10 cellular contexts compared by ENCODE assay signal in the genomic region with DNA sequence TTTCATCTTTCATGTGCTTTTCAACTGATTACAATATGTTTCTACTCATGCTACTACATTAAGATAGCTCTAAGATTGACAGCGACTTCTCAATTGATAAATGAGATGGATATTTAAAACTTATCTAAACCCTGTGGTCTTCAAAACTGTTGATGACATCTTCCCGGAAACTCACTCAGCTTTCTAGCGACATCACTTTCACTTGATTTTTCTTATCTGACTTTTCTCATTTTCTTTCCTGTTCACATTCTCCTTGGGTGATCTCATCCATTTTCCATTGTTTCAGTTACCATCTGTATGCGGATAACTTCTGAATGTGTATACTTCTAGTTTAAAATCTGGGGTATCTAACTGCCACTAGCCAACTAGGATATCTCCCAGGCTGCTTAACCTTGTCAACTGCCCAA. TPM values are rescaled to one million over a fixed set of nuclear protein-coding genes. Genes with fewer than 3 reads are reported as not detected.
DNase-seq lines count a peak whose midpoint lies in the region; ATAC-seq and TF ChIP-seq lines count a peak whose summit lies in the region.
"Had no signal": no experiment of that assay in that cellular context is flagged by ENCODE, and none has a peak within 500 bp of the region (broad histone marks: within the 10 kb centered on the region; RNA-seq: fewer than 3 reads in every experiment).

No MANE protein-coding gene starts in this region.

- H3K27me3 ChIP-seq in CD4-positive, CD25-positive, alpha-beta regulatory T cell (ENCODE audit: control insufficient read depth, insufficient read depth, low read length): no peaks in the 10 kb centered on the region
- H3K27me3 ChIP-seq in MM.1S (replicated peaks; ENCODE audit: insufficient read depth, low read length) (no peaks in the 10 kb centered on the region), mesenchymal stem cell (ENCODE audit: control insufficient read depth in 1 of 2, insufficient read depth in 1 of 2, low read length in 2 of 2) (no peaks in the 10 kb centered on the region)

- 54% methylated on average over 4 of the region's 4 CpGs for WGBS in mesenchymal stem cell

- H3K27ac Mint-ChIP-seq in CD4-positive, CD25-positive, alpha-beta regulatory T cell: peak overlapping the region; percentile 1 to 85 (median 5)
- H3K27ac Mint-ChIP-seq: stimulated activated memory B cell treated with anti-CD40 and anti-IgM and Interleukin-4, amounts not matched to agents 10 μg/mL and 1 μg/mL and 100 μg/mL, for 72 hours had no signal

- no peak overlapping the region for H3K23ac ChIP-seq in mesenchymal stem cell (ENCODE audit: low read length in 2 of 2)

- peak overlapping the region; percentile 58 for H3K4me3 ChIP-seq in CD4-positive, CD25-positive, alpha-beta regulatory T cell (ENCODE audit: low read depth, low read length)
- H3K4me3 ChIP-seq in MM.1S (ENCODE audit: low read length) (no peak overlapping the region), mesenchymal stem cell (ENCODE audit: insufficient read depth in 1 of 2, low read depth in 1 of 2, low read length in 2 of 2) (peak overlapping the region in 1 of 2 experiments; percentile 44)

- peaks cover 86% of the 10 kb centered on the region for H3K79me2 ChIP-seq in MM.1S (ENCODE audit: low read length)

- no peaks in the 10 kb centered on the region for H3K9me2 ChIP-seq in MM.1S (replicated peaks; ENCODE audit: insufficient read depth, low read length)

- H3K9ac ChIP-seq in MM.1S (ENCODE audit: low read length) (0 out of 2 replicates have a peak overlapping the region, but pooled peaks have one; percentile 27), mesenchymal stem cell (ENCODE audit: low read length) (peak overlapping the region; percentile 64)

- H3K14ac ChIP-seq in mesenchymal stem cell (ENCODE audit: low read length in 2 of 2): no peak overlapping the region

- peaks cover 11% of the 10 kb centered on the region for H3K27me3 Mint-ChIP-seq in CD4-positive, CD25-positive, alpha-beta regulatory T cell
- H3K27me3 Mint-ChIP-seq: stimulated activated memory B cell treated with anti-CD40 and anti-IgM and Interleukin-4, amounts not matched to agents 10 μg/mL and 1 μg/mL and 100 μg/mL, for 72 hours had no signal

- H3K27ac ChIP-seq in CD4-positive, CD25-positive, alpha-beta regulatory T cell (ENCODE audit: insufficient read depth, low read length, poor library complexity, severe bottlenecking): peak overlapping the region; percentile 45
- H3K27ac ChIP-seq in MM.1S (ENCODE audit: low read length): peak overlapping the region; percentile 58; the same call in 1 of the 2 replicates
- peak overlapping the region; percentile 10 for H3K27ac ChIP-seq in mesenchymal stem cell (ENCODE audit: low read length, poor library complexity, severe bottlenecking)
- no peak overlapping the region for H3K27ac ChIP-seq in caudate nucleus (ENCODE audit: low read depth, low read length)

- H2AFZ ChIP-seq in MM.1S (ENCODE audit: low read length) (no peak overlapping the region), mesenchymal stem cell (ENCODE audit: low read depth, low read length) (no peak overlapping the region)

- H3K4me2 ChIP-seq in MM.1S (ENCODE audit: low read depth, low read length) (peak overlapping the region; percentile 48), mesenchymal stem cell (ENCODE audit: low read length, poor library complexity, severe bottlenecking) (no peak overlapping the region)

- ATAC-seq in CD4-positive, CD25-positive, alpha-beta regulatory T cell (ENCODE audit: low read depth in 2 of 2): no peak
- ATAC-seq in GM18511 (IDR thresholded peaks at IDR 0.05; ENCODE audit: unreplicated experiment) (no peak), HG02973 (IDR thresholded peaks at IDR 0.05; ENCODE audit: unreplicated experiment) (no peak), GM19023 (IDR thresholded peaks at IDR 0.05; ENCODE audit: unreplicated experiment) (no peak)
- ATAC-seq: stimulated activated memory B cell treated with anti-CD40 and anti-IgM and Interleukin-4, amounts not matched to agents 10 μg/mL and 1 μg/mL and 100 μg/mL, for 72 hours had no signal

- TF ChIP-seq CTCF in MM.1S (IDR thresholded peaks at IDR 0.05; ENCODE audit: low read length): no peak

- no peak overlapping the region for H2BK12ac ChIP-seq in mesenchymal stem cell (ENCODE audit: low read length in 2 of 2)

- H3K18ac ChIP-seq in mesenchymal stem cell (ENCODE audit: low read depth in 1 of 2, low read length in 2 of 2): no peak overlapping the region

- H2BK5ac ChIP-seq in mesenchymal stem cell (ENCODE audit: low read depth, low read length, poor library complexity, severe bottlenecking): no peak overlapping the region

- peaks cover 20% of the 10 kb centered on the region for H3K36me3 Mint-ChIP-seq in CD4-positive, CD25-positive, alpha-beta regulatory T cell

- no peak overlapping the region for H4K91ac ChIP-seq in mesenchymal stem cell (ENCODE audit: low read length)

- no peak overlapping the region for H2BK120ac ChIP-seq in mesenchymal stem cell (ENCODE audit: low read depth, low read length)

- no peaks in the 10 kb centered on the region for H3K9me3 ChIP-seq in CD4-positive, CD25-positive, alpha-beta regulatory T cell (ENCODE audit: control insufficient read depth in 2 of 2, low read length in 2 of 2)
- no peaks in the 10 kb centered on the region for H3K9me3 ChIP-seq in MM.1S (replicated peaks; ENCODE audit: insufficient read depth, low read length)
- no peaks in the 10 kb centered on the region for H3K9me3 ChIP-seq in mesenchymal stem cell (ENCODE audit: control insufficient read depth, low read length)

- H4K8ac ChIP-seq in mesenchymal stem cell (ENCODE audit: low read length): no peak overlapping the region

- H3F3A ChIP-seq in MM.1S (ENCODE audit: insufficient read depth, low read length): peaks cover 13% of the 10 kb centered on the region

- H2AK5ac ChIP-seq in mesenchymal stem cell (ENCODE audit: low read length, severe bottlenecking): no peak overlapping the region

- peaks cover 16% of the 10 kb centered on the region for H3K36me3 ChIP-seq in CD4-positive, CD25-positive, alpha-beta regulatory T cell (ENCODE audit: control insufficient read depth, insufficient read depth, low read length)
- H3K36me3 ChIP-seq in MM.1S (replicated peaks; ENCODE audit: insufficient read depth, low read length) (peaks cover 14% of the 10 kb centered on the region), mesenchymal stem cell (ENCODE audit: control insufficient read depth in 1 of 2, insufficient read depth in 2 of 2, low read depth in 1 of 2, low read length in 2 of 2) (peaks cover 11 to 31% of the 10 kb centered on the region in 2 experiments)

- no peak overlapping the region for H3K4ac ChIP-seq in mesenchymal stem cell (ENCODE audit: low read depth in 1 of 2, low read length in 2 of 2)

- H3K9me3 Mint-ChIP-seq in CD4-positive, CD25-positive, alpha-beta regulatory T cell: no peaks in the 10 kb centered on the region
- H3K9me3 Mint-ChIP-seq: stimulated activated memory B cell treated with anti-CD40 and anti-IgM and Interleukin-4, amounts not matched to agents 10 μg/mL and 1 μg/mL and 100 μg/mL, for 72 hours had no signal

- peaks cover 1% of the 10 kb centered on the region for H3K79me1 ChIP-seq in mesenchymal stem cell (replicated peaks; ENCODE audit: low read length, poor library complexity, severe bottlenecking)

- no peak overlapping the region for H2BK15ac ChIP-seq in mesenchymal stem cell (ENCODE audit: low read depth, poor library complexity, severe bottlenecking)

- peaks cover 32 to 74% (median 59%) of the 10 kb centered on the region in 4 donors for H3K4me1 Mint-ChIP-seq in CD4-positive, CD25-positive, alpha-beta regulatory T cell

- DNase-seq in CD4-positive, CD25-positive, alpha-beta regulatory T cell: peak in 1 of 3 donors; percentile 19
- DNase-seq in MM.1S (no peak), astrocyte of the hippocampus (ENCODE audit: low read depth, low spot score) (peak; percentile 56), mesenchymal stem cell (peak; percentile 63), caudate nucleus (lab: John Stamatoyannopoulos, UW) (no peak)
- DNase-seq: NCI-H1694 treated with DMSO at 0.1 percent for 48 hours had no signal

- peaks cover 25% of the 10 kb centered on the region; the same call in 1 of the 2 replicates for H4K20me1 ChIP-seq in MM.1S (ENCODE audit: insufficient read depth, low read length)

- H3K4me1 ChIP-seq in CD4-positive, CD25-positive, alpha-beta regulatory T cell (ENCODE audit: control insufficient read depth, insufficient read depth, low read length, poor library complexity, severe bottlenecking): peaks cover 50% of the 10 kb centered on the region
- H3K4me1 ChIP-seq in MM.1S (ENCODE audit: low read length) (peaks cover 27% of the 10 kb centered on the region), mesenchymal stem cell (ENCODE audit: control insufficient read depth, insufficient read depth, low read depth, low read length) (peaks cover 12% of the 10 kb centered on the region)

- H3K4me3 Mint-ChIP-seq in CD4-positive, CD25-positive, alpha-beta regulatory T cell: peak overlapping the region; percentile 78 to 99 (median 97)
- H3K4me3 Mint-ChIP-seq: stimulated activated memory B cell treated with anti-CD40 and anti-IgM and Interleukin-4, amounts not matched to agents 10 μg/mL and 1 μg/mL and 100 μg/mL, for 72 hours had no signal

RNA-seq across cellular contexts. Expression of a gene that starts 3.1 kb away (rescaled TPM):
- 73.5 TPM for total RNA-seq in CD4-positive, CD25-positive, alpha-beta regulatory T cell
- polyA plus RNA-seq in CD4-positive, CD25-positive, alpha-beta regulatory T cell: 10 to 100 TPM; 52.9 to 83.6 (median 63.5) TPM
- 57.0 TPM for polyA plus RNA-seq in mesenchymal stem cell (2013, experiment 1 of 2)
- 58.9 TPM for polyA plus RNA-seq in mesenchymal stem cell (2013, experiment 2 of 2)

RNA-seq across cellular contexts. Expression of a gene that starts 4.4 kb away (rescaled TPM):
- total RNA-seq in CD4-positive, CD25-positive, alpha-beta regulatory T cell: 19.7 TPM
- 10 to 100 TPM; 25.7 to 27.7 (median 27.4) TPM for polyA plus RNA-seq in CD4-positive, CD25-positive, alpha-beta regulatory T cell
- 12.4 TPM for polyA plus RNA-seq in mesenchymal stem cell (2013, experiment 1 of 2)
- polyA plus RNA-seq in mesenchymal stem cell (2013, experiment 2 of 2): 12.6 TPM

Comparison
In these comparisons a context has a peak if more than half of its experiments do, and no peak if none do; other contexts are left out.
1. DNase-seq: peak in astrocyte of the hippocampus (single experiment) and mesenchymal stem cell (single experiment); none in MM.1S (single experiment) and caudate nucleus (0 of 61).